ENCODE assay signal across 12 cellular contexts in the genomic region with DNA sequence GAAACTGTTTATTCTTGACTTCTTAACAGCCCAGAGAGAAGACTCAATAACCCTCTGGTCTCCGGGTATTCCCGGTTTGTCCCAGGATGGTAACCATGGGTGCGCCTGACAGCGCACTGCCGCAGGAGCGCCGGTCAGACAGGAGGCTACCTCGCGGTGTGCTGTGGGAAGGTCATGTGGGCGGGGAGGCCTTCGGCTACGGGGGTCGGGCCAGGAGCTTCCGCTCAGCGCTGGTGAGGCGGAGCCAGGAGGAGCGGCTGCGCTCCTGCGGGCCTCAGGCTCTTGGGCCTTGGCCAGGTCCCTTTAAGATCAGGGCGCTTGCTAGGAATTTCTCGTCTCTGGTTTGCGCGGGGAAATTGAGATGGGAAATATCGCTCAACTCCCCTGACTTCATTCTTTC.
A peak's percentile ranks its signal among the peaks of the same experiment; 100 is the strongest.
DNase-seq lines count a peak whose midpoint lies in the region; ATAC-seq, FAIRE-seq and TF ChIP-seq lines count a peak whose summit lies in the region.
"Had no signal": no experiment of that assay in that cellular context is flagged by ENCODE, and none has a peak within 500 bp of the region (broad histone marks: within the 10 kb centered on the region; RNA-seq: fewer than 3 reads in every experiment).

No MANE protein-coding gene starts in this region.

- peaks cover 2% of the 10 kb centered on the region for H3K4me1 Mint-ChIP-seq in progenitor cell of endocrine pancreas (ENCODE audit: low read depth)
- H3K4me1 Mint-ChIP-seq: activated naive CD4-positive, alpha-beta T cell treated with anti-CD3 and anti-CD28 coated beads, Interleukin-2, amount 50 U/mL, for 24 hours had no signal

- WGBS in right cardiac atrium = 22% methylated on average over 24 of the region's 24 CpGs

- H2AFZ ChIP-seq in PC-9 = no peak overlapping the region

- TF ChIP-seq POLR2A in GM12891 (IDR thresholded peaks at IDR 0.05; ENCODE audit: low read depth, low read length) = no peak

- POLR2A ChIA-PET in PC-9 (lab: Charles Lee; ENCODE audit: unreplicated experiment) = no interaction called here

- no TSS peak for BruUV-seq in PC-9 (replicated peaks; lab: Mats Ljungman, UMichigan)

- no peaks in the 10 kb centered on the region for H3K36me3 ChIP-seq in H7 (replicated peaks; ENCODE audit: control insufficient read depth, insufficient read depth, low read length)
- H3K36me3 ChIP-seq in RWPE2 (ENCODE audit: low read depth) = no peaks in the 10 kb centered on the region
- H3K36me3 ChIP-seq in PC-9 (ENCODE audit: low read depth) = no peaks in the 10 kb centered on the region
- H3K36me3 ChIP-seq: prostate gland had no signal

- H3K27ac Mint-ChIP-seq in progenitor cell of endocrine pancreas = peak overlapping the region; percentile 91
- H3K27ac Mint-ChIP-seq: activated naive CD4-positive, alpha-beta T cell treated with anti-CD3 and anti-CD28 coated beads, Interleukin-2, amount 50 U/mL, for 24 hours had no signal

- H3K4me1 ChIP-seq in RWPE2 (ENCODE audit: insufficient read depth, poor library complexity, severe bottlenecking) = peaks cover under 1% of the 10 kb centered on the region
- no peaks in the 10 kb centered on the region for H3K4me1 ChIP-seq in right cardiac atrium (ENCODE audit: control insufficient read depth, insufficient read depth, low read length)
- no peaks in the 10 kb centered on the region for H3K4me1 ChIP-seq in PC-9 (replicated peaks; ENCODE audit: insufficient read depth)
- H3K4me1 ChIP-seq: prostate gland had no signal

- no peaks in the 10 kb centered on the region for H3F3A ChIP-seq in PC-9 (ENCODE audit: insufficient read depth, low read depth)

- H3K4me3 ChIP-seq in H7 (ENCODE audit: insufficient read depth, low read depth, low read length) = no peak overlapping the region
- H3K4me3 ChIP-seq in RWPE2 (ENCODE audit: severe bottlenecking) = peak overlapping the region; percentile 10
- H3K4me3 ChIP-seq in right cardiac atrium (ENCODE audit: low read length) = no peak overlapping the region
- no peak overlapping the region for H3K4me3 ChIP-seq in PC-9
- H3K4me3 ChIP-seq: prostate gland had no signal

- H3K27me3 ChIP-seq in H7 (ENCODE audit: control insufficient read depth, insufficient read depth, low read length) (no peaks in the 10 kb centered on the region), RWPE2 (ENCODE audit: insufficient read depth, poor library complexity, severe bottlenecking) (peaks cover 15% of the 10 kb centered on the region), right cardiac atrium (ENCODE audit: control insufficient read depth, insufficient read depth) (no peaks in the 10 kb centered on the region), PC-9 (ENCODE audit: insufficient read depth, low read depth) (no peaks in the 10 kb centered on the region)

- peak overlapping the region; percentile 64 for H3K4me3 Mint-ChIP-seq in progenitor cell of endocrine pancreas (ENCODE audit: low read depth)
- H3K4me3 Mint-ChIP-seq: activated naive CD4-positive, alpha-beta T cell treated with anti-CD3 and anti-CD28 coated beads, Interleukin-2, amount 50 U/mL, for 24 hours had no signal

- DNase-seq in H7 (peak; percentile 82), RWPE2 (ENCODE audit: low spot score) (peak; percentile 69), right cardiac atrium (peak; percentile 50 to 73 (median 61)), progenitor cell of endocrine pancreas (ENCODE audit: low spot score, unreplicated experiment) (peak; percentile 40), NCI-H2171 treated with DMSO at 0.1 percent for 48 hours (lab: John Stamatoyannopoulos, UW) (no peak), GM12891 (ENCODE audit: insufficient read length, low spot score) (no peak), NCI-H2196 treated with DMSO at 0.1 percent for 48 hours (lab: John Stamatoyannopoulos, UW; ENCODE audit: unreplicated experiment) (no peak), PC-9 (no peak)
- DNase-seq: NCI-H187 treated with DMSO at 0.1 percent for 48 hours; stimulated activated naive CD4-positive, alpha-beta T cell treated with Interleukin-2 at 50 U/mL for 16 hours had no signal

- TF ChIP-seq CTCF in RWPE2 (IDR thresholded peaks at IDR 0.05; ENCODE audit: poor library complexity, severe bottlenecking) = no peak
- no peak for TF ChIP-seq CTCF in progenitor cell of endocrine pancreas (IDR thresholded peaks at IDR 0.05; ENCODE audit: unreplicated experiment)
- no peak for TF ChIP-seq CTCF in PC-9 (conservative IDR thresholded peaks at IDR 0.05)

- CTCF ChIA-PET in PC-9 (lab: Charles Lee) = no interaction called here

- ATAC-seq in RWPE2 (ENCODE audit: low read depth) (peak; percentile 96), right cardiac atrium (peak; percentile 85 to 88)

- intact Hi-C loops in right cardiac atrium (cut with DNase I) = loop anchor here in 1 of 4 donors (5.0 kb wide), 1 partner anchor 222 kb away; a partner anchor contains a TSS
- intact Hi-C loops in PC-9 (cut with micrococcal nuclease; ENCODE audit: unreplicated experiment) = no loop called here

- H3K27me3 Mint-ChIP-seq in progenitor cell of endocrine pancreas = no peaks in the 10 kb centered on the region

- H3K9me2 ChIP-seq in PC-9 (ENCODE audit: insufficient read depth) = no peaks in the 10 kb centered on the region

- no peaks in the 10 kb centered on the region for H3K9me3 ChIP-seq in RWPE2 (ENCODE audit: severe bottlenecking)
- no peaks in the 10 kb centered on the region for H3K9me3 ChIP-seq in right cardiac atrium (ENCODE audit: control insufficient read depth, low read length)
- H3K9me3 ChIP-seq in PC-9 (ENCODE audit: insufficient read depth, low read depth) = no peaks in the 10 kb centered on the region
- H3K9me3 ChIP-seq: prostate gland had no signal

- FAIRE-seq in GM12891 (lab: Jason Lieb, UNC) = no peak

- H3K9me3 Mint-ChIP-seq in progenitor cell of endocrine pancreas (ENCODE audit: low read depth) = peaks cover 4% of the 10 kb centered on the region
- H3K9me3 Mint-ChIP-seq: activated naive CD4-positive, alpha-beta T cell treated with anti-CD3 and anti-CD28 coated beads, Interleukin-2, amount 50 U/mL, for 24 hours had no signal

- no peaks in the 10 kb centered on the region for H4K20me1 ChIP-seq in PC-9 (ENCODE audit: insufficient read depth)

- no peak overlapping the region for H3K27ac ChIP-seq in RWPE2 (ENCODE audit: poor library complexity, severe bottlenecking)
- no peak overlapping the region for H3K27ac ChIP-seq in right cardiac atrium (ENCODE audit: low read length)
- no peak overlapping the region for H3K27ac ChIP-seq in PC-9
- H3K27ac ChIP-seq: prostate gland had no signal

- H3K4me2 ChIP-seq in PC-9 = no peak overlapping the region

- no peaks in the 10 kb centered on the region for H3K36me3 Mint-ChIP-seq in progenitor cell of endocrine pancreas (ENCODE audit: insufficient read depth)

- H3K79me2 ChIP-seq in PC-9 (ENCODE audit: low read depth) = no peaks in the 10 kb centered on the region

TF ChIP-seq in GM12891, 5 proteins besides CTCF, POLR2A, EP300 and RAD21:
- TF ChIP-seq PAX5 (IDR thresholded peaks at IDR 0.05; ENCODE audit: insufficient read depth, low read length, severe bottlenecking) (no peak), POU2F2 (IDR thresholded peaks at IDR 0.05; ENCODE audit: low read depth, low read length) (no peak), POLR2AphosphoS5 (IDR thresholded peaks at IDR 0.05; ENCODE audit: low read depth, low read length) (no peak), TAF1 (IDR thresholded peaks at IDR 0.05; ENCODE audit: low read depth, low read length) (no peak), SPI1 (IDR thresholded peaks at IDR 0.05; ENCODE audit: low read depth, low read length) (no peak)

Comparison
In these comparisons a context has a peak if more than half of its experiments do, and no peak if none do; other contexts are left out.
1. DNase-seq: peak in H7 (single experiment), RWPE2 (single experiment), right cardiac atrium (3 of 3) and progenitor cell of endocrine pancreas (single experiment); none in NCI-H2171 treated with DMSO at 0.1 percent for 48 hours (single experiment), GM12891 (single experiment), NCI-H2196 treated with DMSO at 0.1 percent for 48 hours (single experiment) and PC-9 (0 of 2).